In the genomic region with DNA sequence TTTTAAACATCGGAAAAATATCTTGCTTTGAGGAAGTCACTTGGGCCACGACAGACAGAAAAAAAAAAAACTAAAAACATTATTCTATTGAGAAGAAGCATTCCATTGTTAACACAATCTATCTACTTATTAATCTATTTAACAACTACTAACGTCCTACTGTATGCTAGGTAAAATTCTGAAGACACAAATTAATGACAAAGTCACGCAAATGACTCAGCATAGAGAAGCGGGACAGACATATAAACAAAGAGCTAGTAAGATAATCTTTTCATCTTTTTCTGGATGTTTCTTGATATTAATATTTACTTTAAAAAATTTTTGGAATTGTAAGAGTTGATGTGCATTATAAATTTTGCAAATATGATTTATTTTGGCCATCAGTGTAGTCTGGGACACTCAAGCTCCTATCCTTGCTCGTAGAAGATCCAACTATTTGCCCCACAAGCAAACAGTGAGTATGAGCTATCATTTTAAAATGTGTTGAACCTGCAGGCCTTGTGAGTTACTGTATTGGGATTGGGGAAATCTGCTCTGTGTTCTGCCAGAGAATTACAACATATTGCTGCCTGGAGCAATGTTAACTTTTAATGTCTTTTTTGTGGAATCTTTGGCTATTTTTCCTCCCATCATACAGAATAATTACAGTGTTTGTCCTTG, we compare ENCODE assay signal across 18 cellular contexts.
A peak's percentile ranks its signal among the peaks of the same experiment; 100 is the strongest.
DNase-seq lines count a peak whose midpoint lies in the region; ATAC-seq and TF ChIP-seq lines count a peak whose summit lies in the region.
"Had no signal": no experiment of that assay in that cellular context is flagged by ENCODE, and none has a peak within 500 bp of the region (broad histone marks: within the 10 kb centered on the region; RNA-seq: fewer than 3 reads in every experiment).

No MANE protein-coding gene starts in this region.

- peaks cover 0 to 6% (median 0%) of the 10 kb centered on the region in 4 donors for H3K4me1 ChIP-seq in tibial nerve
- H3K4me1 ChIP-seq: parathyroid adenoma, Peyer's patch had no signal

- ATAC-seq in Right ventricle myocardium superior (ENCODE audit: poor library complexity) (peak; percentile 29), GM21619 (IDR thresholded peaks at IDR 0.05; ENCODE audit: unreplicated experiment) (no peak)

- no peak for DNase-seq in Right ventricle myocardium superior
- no peak for DNase-seq in cardiac septum (ENCODE audit: low spot score)
- peak; percentile 72 for DNase-seq in amniotic epithelial cell (ENCODE audit: low read depth)
- DNase-seq in foreskin fibroblast: peak; percentile 48 to 76
- no peak for DNase-seq in substantia nigra (lab: John Stamatoyannopoulos, UW)
- DNase-seq in NCI-H2107 (lab: John Stamatoyannopoulos, UW): no peak
- no peak for DNase-seq in tibial nerve (ENCODE audit: low spot score in 2 of 2)
- DNase-seq: 8988T; activated CD4-positive, CD25-positive, alpha-beta regulatory T cell; activated naive CD4-positive, alpha-beta T cell; head of caudate nucleus; NCI-H1436; NCI-H524 treated with DMSO at 0.1 percent for 48 hours; Peyer's patch; stimulated activated CD4-positive, alpha-beta T cell treated with anti-CD3 and anti-CD28 coated beads, Interleukin-15, amount 100 ng/mL, for 24 hours had no signal

- TF ChIP-seq CTCF in foreskin fibroblast (IDR thresholded peaks at IDR 0.05; ENCODE audit: low read depth, low read length) (no peak), tibial nerve (IDR thresholded peaks at IDR 0.05) (no peak)

- H3K27me3 ChIP-seq in tibial nerve: no peaks in the 10 kb centered on the region
- H3K27me3 ChIP-seq: Peyer's patch had no signal

- H3K27ac ChIP-seq in substantia nigra (ENCODE audit: low read depth, low read length, poor library complexity, severe bottlenecking) (peak overlapping the region; percentile 50), tibial nerve (no peak overlapping the region)
- H3K27ac ChIP-seq: KMS-11, parathyroid adenoma, Peyer's patch had no signal

- intact Hi-C loops in Right ventricle myocardium superior (cut with DNase I) (no loop called here), cardiac septum (cut with DNase I) (no loop called here)

- H3K4me3 ChIP-seq in foreskin fibroblast (ENCODE audit: low read depth in 1 of 2, low read length in 2 of 2) (no peak overlapping the region), tibial nerve (no peak overlapping the region)
- H3K4me3 ChIP-seq: Peyer's patch had no signal

- H3K36me3 ChIP-seq in tibial nerve: no peaks in the 10 kb centered on the region
- H3K36me3 ChIP-seq: Peyer's patch had no signal

- TF ChIP-seq EP300 in tibial nerve (IDR thresholded peaks at IDR 0.05): no peak

- H3K9me3 ChIP-seq in tibial nerve: no peaks in the 10 kb centered on the region
- H3K9me3 ChIP-seq: Peyer's patch had no signal

- no peak for TF ChIP-seq POLR2A in tibial nerve (IDR thresholded peaks at IDR 0.05)

- WGBS in tibial nerve, 2 donors: 58 to 61% methylated on average over 6 of the region's 6 CpGs

Comparison
In these comparisons a context has a peak if more than half of its experiments do, and no peak if none do; other contexts are left out.
1. DNase-seq: peak in amniotic epithelial cell (single experiment) and foreskin fibroblast (2 of 2); none in Right ventricle myocardium superior (single experiment), cardiac septum (single experiment), substantia nigra (0 of 49), NCI-H2107 (single experiment) and tibial nerve (0 of 2).